ENCODE assay signal across 1 cellular context in genomic region chr7:29926216-29926615, GRCh38.
TF ChIP-seq lines count a peak whose summit lies in the region.

No MANE protein-coding gene starts in this region.

TF ChIP-seq in K562, 482 proteins besides CTCF, POLR2A, EP300 and RAD21 (continued from another document):
- TF ChIP-seq KDM5B (IDR thresholded peaks at IDR 0.05; ENCODE audit: insufficient replicate concordance, low read depth, low read length) (no peak), SFPQ (IDR thresholded peaks at IDR 0.05; ENCODE audit: low read depth, low read length) (no peak), TRIM28 (IDR thresholded peaks at IDR 0.05) (no peak), CHCHD3 (CRISPR knock-in tag; IDR thresholded peaks at IDR 0.05) (no peak), PHF21A (IDR thresholded peaks at IDR 0.05; ENCODE audit: borderline replicate concordance, low read depth) (no peak), STAT6 (CRISPR knock-in tag; IDR thresholded peaks at IDR 0.05) (no peak), HNRNPL (IDR thresholded peaks at IDR 0.05; ENCODE audit: low read depth, low read length) (no peak), ZNF644 (tag; IDR thresholded peaks at IDR 0.05; ENCODE audit: low read depth) (no peak), ZZZ3 (IDR thresholded peaks at IDR 0.05) (no peak), MGA (IDR thresholded peaks at IDR 0.05) (no peak), NELFE (IDR thresholded peaks at IDR 0.05; ENCODE audit: insufficient read depth, insufficient read length) (no peak), TBP (optimal IDR thresholded peaks at IDR 0.05; ENCODE audit: low read depth, low read length) (no peak), HNRNPLL (IDR thresholded peaks at IDR 0.05; ENCODE audit: low read depth, low read length, poor library complexity, severe bottlenecking) (no peak), NR2C2 (CRISPR knock-in tag; IDR thresholded peaks at IDR 0.05) (no peak), NR2C2 (tag; IDR thresholded peaks at IDR 0.05) (no peak)
TF ChIP-seq in K562: peak in this region for 0.
